In genomic region chr14:35826952-35827416, GRCh38 we compare ENCODE assay signal across 1 cellular context.
TF ChIP-seq lines count a peak whose summit lies in the region.

No MANE protein-coding gene starts in this region.

TF ChIP-seq in GM12878, 131 proteins besides CTCF, POLR2A, EP300 and RAD21:
- TF ChIP-seq ZNF592 (IDR thresholded peaks at IDR 0.05) (no peak), HDAC6 (IDR thresholded peaks at IDR 0.05; ENCODE audit: unreplicated experiment) (no peak), NR2C1 (IDR thresholded peaks at IDR 0.05) (no peak), MAX (IDR thresholded peaks at IDR 0.05; ENCODE audit: low read depth, low read length) (no peak), SIN3A (IDR thresholded peaks at IDR 0.05; ENCODE audit: low read depth, low read length) (no peak), PBX3 (IDR thresholded peaks at IDR 0.05; ENCODE audit: insufficient replicate concordance, low read depth, low read length) (no peak), ATF2 (IDR thresholded peaks at IDR 0.05; ENCODE audit: low read length) (no peak), MEF2A (IDR thresholded peaks at IDR 0.05; ENCODE audit: insufficient read depth, low read depth, low read length) (no peak), RAD51 (IDR thresholded peaks at IDR 0.05) (no peak), TARDBP (IDR thresholded peaks at IDR 0.05; ENCODE audit: borderline replicate concordance) (no peak), POLR2AphosphoS5 (IDR thresholded peaks at IDR 0.05; ENCODE audit: low read length) (no peak), ZNF274 (IDR thresholded peaks at IDR 0.05; ENCODE audit: insufficient read depth, insufficient read length) (no peak), SMAD1 (IDR thresholded peaks at IDR 0.05; ENCODE audit: low read depth, partially characterized antibody) (no peak), RBBP5 (conservative IDR thresholded peaks at IDR 0.05) (no peak)
